Comparison of ENCODE assay signal across 16 cellular contexts in genomic region chr9:86754581-86754980, GRCh38.
"Had no signal": no experiment of that assay in that cellular context is flagged by ENCODE, and none has a peak within 500 bp of the region (broad histone marks: within the 10 kb centered on the region; RNA-seq: fewer than 3 reads in every experiment).

No MANE protein-coding gene starts in this region.

- H3K9me3 Mint-ChIP-seq: natural killer cell treated with Interleukin-12 subunit alpha and Interleukin-12 subunit beta and Interleukin-15 and Interleukin-18, amount 100 ng/mL, for 72 hours; neural progenitor cell had no signal

- H3K27me3 ChIP-seq: gastrocnemius medialis, neural progenitor cell, ovary, right atrium auricular region, sigmoid colon had no signal

- DNase-seq: effector memory CD4-positive, alpha-beta T cell; gastrocnemius medialis; heart right ventricle; hypothalamus; mucosa of descending colon; nucleus accumbens; ovary; sigmoid colon; stimulated activated CD4-positive, alpha-beta T cell treated with anti-CD3 and anti-CD28 coated beads, Interleukin-12 subunit alpha, Interleukin-12 subunit beta, amount 100 ng/mL, for 4 hours; stimulated activated naive CD4-positive, alpha-beta T cell treated with Interleukin-2 at 50 U/mL for 16 hours; trophoblast cell had no signal

- H3K36me3 Mint-ChIP-seq: natural killer cell treated with Interleukin-12 subunit alpha and Interleukin-12 subunit beta and Interleukin-15 and Interleukin-18, amount 100 ng/mL, for 72 hours; neural progenitor cell had no signal

- H3K27ac ChIP-seq: gastrocnemius medialis, heart right ventricle, neural progenitor cell, ovary, right atrium auricular region, sigmoid colon had no signal

- H3K4me1 ChIP-seq: gastrocnemius medialis had no signal

- H3K4me1 Mint-ChIP-seq: neural progenitor cell had no signal

- ATAC-seq: gastrocnemius medialis; heart right ventricle; left lobe of liver; mucosa of descending colon; natural killer cell treated with Interleukin-12 subunit alpha and Interleukin-12 subunit beta and Interleukin-15 and Interleukin-18, amount 100 ng/mL, for 72 hours had no signal

- H3K4me3 ChIP-seq: gastrocnemius medialis, heart right ventricle, mucosa of descending colon, neural progenitor cell, ovary, right atrium auricular region, sigmoid colon, skin epidermis had no signal

- H3K4me3 Mint-ChIP-seq: natural killer cell treated with Interleukin-12 subunit alpha and Interleukin-12 subunit beta and Interleukin-15 and Interleukin-18, amount 100 ng/mL, for 72 hours; neural progenitor cell had no signal
